16 cellular contexts compared by ENCODE assay signal in the genomic region with DNA sequence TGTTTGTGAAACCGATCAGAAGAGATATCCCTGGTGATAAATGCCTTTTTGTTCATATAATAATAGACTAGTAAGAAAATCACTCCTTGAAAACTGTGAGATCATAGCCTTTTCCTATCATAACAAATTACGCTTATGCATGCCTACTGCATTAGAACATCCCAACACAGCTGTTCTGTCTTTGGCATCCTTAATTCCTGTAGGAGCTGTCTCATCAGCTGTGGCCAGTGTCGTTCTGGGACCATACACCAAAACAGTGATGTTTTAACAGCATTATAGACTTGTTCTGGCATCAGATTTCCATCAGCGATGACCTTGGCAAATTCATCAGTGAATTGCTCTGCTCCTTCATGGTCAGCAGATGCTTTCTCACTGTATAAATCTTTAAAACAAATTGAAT.
DNase-seq lines count a peak whose midpoint lies in the region; ATAC-seq and TF ChIP-seq lines count a peak whose summit lies in the region.
"Had no signal": no experiment of that assay in that cellular context is flagged by ENCODE, and none has a peak within 500 bp of the region (broad histone marks: within the 10 kb centered on the region; RNA-seq: fewer than 3 reads in every experiment).

No MANE protein-coding gene starts in this region.

- CTCF ChIA-PET in CD8-positive, alpha-beta T cell (lab: Charles Lee) = no interaction called here

- H3K4me1 ChIP-seq in skeletal muscle satellite cell (ENCODE audit: control insufficient read depth, insufficient read depth, low read length) = peaks cover 39% of the 10 kb centered on the region
- H3K4me1 ChIP-seq in CD8-positive, alpha-beta T cell (ENCODE audit: insufficient read depth, low read length) = no peaks in the 10 kb centered on the region
- H3K4me1 ChIP-seq: tibial artery had no signal

- no peaks in the 10 kb centered on the region for H3K27me3 Mint-ChIP-seq in CD8-positive, alpha-beta T cell (ENCODE audit: low read depth)
- H3K27me3 Mint-ChIP-seq: activated CD4-positive, alpha-beta T cell treated with anti-CD3 and anti-CD28 coated beads for 36 hours had no signal

- TF ChIP-seq CTCF in fibroblast of the aortic adventitia (IDR thresholded peaks at IDR 0.05; ENCODE audit: insufficient read depth, low read length) = no peak
- TF ChIP-seq CTCF in CD8-positive, alpha-beta T cell (IDR thresholded peaks at IDR 0.05) = no peak

- intact Hi-C loops in CD8-positive, alpha-beta T cell (cut with DNase I, micrococcal nuclease) = no loop called here

- POLR2A ChIA-PET in CD8-positive, alpha-beta T cell (lab: Charles Lee) = interaction anchor here (0.7 kb wide), 1 partner anchor 838 kb away, joined by 3 read pairs; no protein-coding TSS in a partner anchor

- H3K36me3 ChIP-seq in skeletal muscle satellite cell (ENCODE audit: insufficient read depth, low read length) = no peaks in the 10 kb centered on the region
- no peaks in the 10 kb centered on the region for H3K36me3 ChIP-seq in CD8-positive, alpha-beta T cell (ENCODE audit: insufficient read depth, low read length)
- H3K36me3 ChIP-seq: tibial artery had no signal

- H3K9me3 Mint-ChIP-seq in CD8-positive, alpha-beta T cell = no peaks in the 10 kb centered on the region

- H3K27ac Mint-ChIP-seq in CD8-positive, alpha-beta T cell = no peak overlapping the region
- H3K27ac Mint-ChIP-seq: activated CD4-positive, alpha-beta T cell treated with anti-CD3 and anti-CD28 coated beads for 36 hours had no signal

- H3K4me3 Mint-ChIP-seq in CD8-positive, alpha-beta T cell = no peak overlapping the region
- H3K4me3 Mint-ChIP-seq: activated CD4-positive, alpha-beta T cell treated with anti-CD3 and anti-CD28 coated beads for 36 hours had no signal

- H3K36me3 Mint-ChIP-seq in CD8-positive, alpha-beta T cell = peaks cover 8% of the 10 kb centered on the region

- peaks cover 10% of the 10 kb centered on the region for H3K4me1 Mint-ChIP-seq in CD8-positive, alpha-beta T cell (ENCODE audit: low read depth)

- H3K9me3 ChIP-seq in skeletal muscle satellite cell (replicated peaks; ENCODE audit: low read length) = no peaks in the 10 kb centered on the region
- H3K9me3 ChIP-seq in CD8-positive, alpha-beta T cell (ENCODE audit: low read length) = no peaks in the 10 kb centered on the region
- H3K9me3 ChIP-seq: tibial artery had no signal

- ATAC-seq in SK-N-SH treated with all-trans-retinoic acid at 6 μM for 48 hours = peak; percentile 79
- no peak for ATAC-seq in HG02623 (IDR thresholded peaks at IDR 0.05; ENCODE audit: unreplicated experiment)
- ATAC-seq in CD8-positive, alpha-beta T cell = no peak
- ATAC-seq: activated CD4-positive, alpha-beta T cell treated with anti-CD3 and anti-CD28 coated beads for 36 hours had no signal

- H3K27ac ChIP-seq in CD8-positive, alpha-beta T cell (ENCODE audit: low read depth, low read length) = no peak overlapping the region
- H3K27ac ChIP-seq: 22Rv1, skin epidermis, tibial artery had no signal

- H3K4me2 ChIP-seq in skeletal muscle satellite cell (ENCODE audit: low read length) = peak overlapping the region; percentile 57

- DNase-seq in NCI-H2227 (lab: John Stamatoyannopoulos, UW; ENCODE audit: unreplicated experiment) (peak; percentile 12), NCI-H2227 treated with DMSO at 0.1 percent for 48 hours (lab: John Stamatoyannopoulos, UW) (no peak), fibroblast of the aortic adventitia (ENCODE audit: low read depth) (peak; percentile 82), nucleus accumbens (lab: John Stamatoyannopoulos, UW) (no peak)
- no peak for DNase-seq in CD8-positive, alpha-beta T cell
- DNase-seq: activated CD4-positive, alpha-beta T cell treated with anti-CD3 and anti-CD28 coated beads for 36 hours; aorta; DMS153; KBM-7; NCI-H1930; tibial artery had no signal

- H3K4me3 ChIP-seq in fibroblast of the aortic adventitia (ENCODE audit: low read depth, low read length) (no peak overlapping the region), skeletal muscle satellite cell (ENCODE audit: low read length) (peak overlapping the region; percentile 2)
- no peak overlapping the region for H3K4me3 ChIP-seq in CD8-positive, alpha-beta T cell (ENCODE audit: low read depth, low read length)
- H3K4me3 ChIP-seq: skin epidermis, tibial artery had no signal

- peak overlapping the region; percentile 37 for H3K9ac ChIP-seq in skeletal muscle satellite cell (ENCODE audit: low read depth, low read length)

- no peaks in the 10 kb centered on the region for H3K27me3 ChIP-seq in skeletal muscle satellite cell (ENCODE audit: control insufficient read depth, insufficient read depth, low read length)
- no peaks in the 10 kb centered on the region for H3K27me3 ChIP-seq in CD8-positive, alpha-beta T cell (ENCODE audit: insufficient read depth, low read length)
- H3K27me3 ChIP-seq: tibial artery had no signal

TF ChIP-seq in SK-N-SH treated with all-trans-retinoic acid at 6 μM for 48 hours, 23 proteins besides CTCF, POLR2A, EP300 and RAD21 (continues in another document):
- TF ChIP-seq, protein P1, sequence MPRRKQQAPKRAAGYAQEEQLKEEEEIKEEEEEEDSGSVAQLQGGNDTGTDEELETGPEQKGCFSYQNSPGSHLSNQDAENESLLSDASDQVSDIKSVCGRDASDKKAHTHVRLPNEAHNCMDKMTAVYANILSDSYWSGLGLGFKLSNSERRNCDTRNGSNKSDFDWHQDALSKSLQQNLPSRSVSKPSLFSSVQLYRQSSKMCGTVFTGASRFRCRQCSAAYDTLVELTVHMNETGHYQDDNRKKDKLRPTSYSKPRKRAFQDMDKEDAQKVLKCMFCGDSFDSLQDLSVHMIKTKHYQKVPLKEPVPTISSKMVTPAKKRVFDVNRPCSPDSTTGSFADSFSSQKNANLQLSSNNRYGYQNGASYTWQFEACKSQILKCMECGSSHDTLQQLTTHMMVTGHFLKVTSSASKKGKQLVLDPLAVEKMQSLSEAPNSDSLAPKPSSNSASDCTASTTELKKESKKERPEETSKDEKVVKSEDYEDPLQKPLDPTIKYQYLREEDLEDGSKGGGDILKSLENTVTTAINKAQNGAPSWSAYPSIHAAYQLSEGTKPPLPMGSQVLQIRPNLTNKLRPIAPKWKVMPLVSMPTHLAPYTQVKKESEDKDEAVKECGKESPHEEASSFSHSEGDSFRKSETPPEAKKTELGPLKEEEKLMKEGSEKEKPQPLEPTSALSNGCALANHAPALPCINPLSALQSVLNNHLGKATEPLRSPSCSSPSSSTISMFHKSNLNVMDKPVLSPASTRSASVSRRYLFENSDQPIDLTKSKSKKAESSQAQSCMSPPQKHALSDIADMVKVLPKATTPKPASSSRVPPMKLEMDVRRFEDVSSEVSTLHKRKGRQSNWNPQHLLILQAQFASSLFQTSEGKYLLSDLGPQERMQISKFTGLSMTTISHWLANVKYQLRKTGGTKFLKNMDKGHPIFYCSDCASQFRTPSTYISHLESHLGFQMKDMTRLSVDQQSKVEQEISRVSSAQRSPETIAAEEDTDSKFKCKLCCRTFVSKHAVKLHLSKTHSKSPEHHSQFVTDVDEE (CRISPR knock-in tag; IDR thresholded peaks at IDR 0.05) = peak; percentile 94
- TF ChIP-seq PPARA (CRISPR knock-in tag; IDR thresholded peaks at IDR 0.05; ENCODE audit: borderline replicate concordance) (no peak), ZC3H10 (CRISPR knock-in tag; IDR thresholded peaks at IDR 0.05) (no peak), ARNTL (CRISPR knock-in tag; IDR thresholded peaks at IDR 0.05; ENCODE audit: borderline replicate concordance, low read depth) (no peak), ZFP3 (CRISPR knock-in tag; IDR thresholded peaks at IDR 0.05) (peak; percentile 84), PATZ1 (CRISPR knock-in tag; IDR thresholded peaks at IDR 0.05; ENCODE audit: borderline replicate concordance) (0 out of 2 replicates have a peak, but pooled peaks have one; percentile 11), TCF4 (CRISPR knock-in tag; IDR thresholded peaks at IDR 0.05; ENCODE audit: borderline replicate concordance) (peak; percentile 98), ZNF8 (CRISPR knock-in tag; IDR thresholded peaks at IDR 0.05) (no peak), CSDC2 (CRISPR knock-in tag; IDR thresholded peaks at IDR 0.05) (0 out of 2 replicates have a peak, but pooled peaks have one; percentile 19), BACH2 (CRISPR knock-in tag; IDR thresholded peaks at IDR 0.05; ENCODE audit: borderline replicate concordance) (no peak), ZFP30 (CRISPR knock-in tag; IDR thresholded peaks at IDR 0.05) (no peak), ZNF565 (CRISPR knock-in tag; conservative IDR thresholded peaks at IDR 0.05; ENCODE audit: low read depth) (no peak), SNAI2 (CRISPR knock-in tag; IDR thresholded peaks at IDR 0.05) (peak; percentile 95; the same call in 1 of the 2 replicates), ISL1 (CRISPR knock-in tag; IDR thresholded peaks at IDR 0.05) (peak; percentile 87), RARB (CRISPR knock-in tag; IDR thresholded peaks at IDR 0.05) (no peak)
- TF ChIP-seq, protein P2, sequence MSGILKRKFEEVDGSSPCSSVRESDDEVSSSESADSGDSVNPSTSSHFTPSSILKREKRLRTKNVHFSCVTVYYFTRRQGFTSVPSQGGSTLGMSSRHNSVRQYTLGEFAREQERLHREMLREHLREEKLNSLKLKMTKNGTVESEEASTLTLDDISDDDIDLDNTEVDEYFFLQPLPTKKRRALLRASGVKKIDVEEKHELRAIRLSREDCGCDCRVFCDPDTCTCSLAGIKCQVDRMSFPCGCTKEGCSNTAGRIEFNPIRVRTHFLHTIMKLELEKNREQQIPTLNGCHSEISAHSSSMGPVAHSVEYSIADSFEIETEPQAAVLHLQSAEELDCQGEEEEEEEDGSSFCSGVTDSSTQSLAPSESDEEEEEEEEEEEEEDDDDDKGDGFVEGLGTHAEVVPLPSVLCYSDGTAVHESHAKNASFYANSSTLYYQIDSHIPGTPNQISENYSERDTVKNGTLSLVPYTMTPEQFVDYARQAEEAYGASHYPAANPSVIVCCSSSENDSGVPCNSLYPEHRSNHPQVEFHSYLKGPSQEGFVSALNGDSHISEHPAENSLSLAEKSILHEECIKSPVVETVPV (CRISPR knock-in tag; IDR thresholded peaks at IDR 0.05) = 0 out of 2 replicates have a peak, but pooled peaks have one; percentile 7

Comparison
In these comparisons a context has a peak if more than half of its experiments do, and no peak if none do; other contexts are left out.
1. DNase-seq: peak in NCI-H2227 (single experiment) and fibroblast of the aortic adventitia (single experiment); none in NCI-H2227 treated with DMSO at 0.1 percent for 48 hours (single experiment), nucleus accumbens (0 of 56) and CD8-positive, alpha-beta T cell (0 of 7).